ENCODE assay signal across 8 cellular contexts in the genomic region with DNA sequence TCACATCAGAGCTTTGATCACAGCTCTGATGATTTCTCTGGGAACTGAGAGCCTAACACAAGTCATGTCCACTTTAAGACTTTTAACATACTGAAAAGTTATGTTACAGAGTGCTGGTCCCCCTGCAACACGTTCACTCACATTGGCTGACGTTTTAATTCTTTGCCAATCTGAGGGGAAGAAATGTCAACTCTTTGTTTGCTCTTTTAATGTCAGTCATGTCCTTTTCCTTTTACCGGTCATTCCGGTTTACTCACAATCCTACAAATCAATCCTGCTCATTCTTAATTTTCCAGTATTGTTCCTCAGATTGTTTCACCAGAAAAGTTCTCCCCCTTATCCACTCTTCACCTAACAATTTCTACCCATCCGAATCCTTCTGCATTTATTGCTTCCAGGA. TPM values are rescaled to one million over a fixed set of nuclear protein-coding genes. Genes with fewer than 3 reads are reported as not detected.
DNase-seq lines count a peak whose midpoint lies in the region; ATAC-seq and TF ChIP-seq lines count a peak whose summit lies in the region.

No MANE protein-coding gene starts in this region.

- no peak for TF ChIP-seq CTCF in right lobe of liver (IDR thresholded peaks at IDR 0.05)
- TF ChIP-seq CTCF in thyroid gland (IDR thresholded peaks at IDR 0.05), result no peak

- no peak for DNase-seq in activated T-cell treated with anti-CD3 and anti-CD28 coated beads, Interleukin-2, amount 50 U/mL, for 4 hours
- no peak for DNase-seq in activated T-cell treated with anti-CD3 and anti-CD28 coated beads, Interleukin-2, amount 50 U/mL, for 1 hour
- DNase-seq in right lobe of liver (no peak), thyroid gland (no peak), NCI-H187 treated with DMSO at 0.1 percent for 48 hours (lab: John Stamatoyannopoulos, UW) (no peak), dedifferentiated amniotic fluid mesenchymal stem cell (ENCODE audit: extremely low spot score) (no peak)

- H3K4me1 ChIP-seq in right lobe of liver (peaks cover 0 to 39% (median 13%) of the 10 kb centered on the region in 4 donors), thyroid gland (peaks cover 35 to 49% of the 10 kb centered on the region in 2 donors)

- TF ChIP-seq POLR2A in right lobe of liver (IDR thresholded peaks at IDR 0.05) (peak; percentile 16), thyroid gland (IDR thresholded peaks at IDR 0.05) (no peak)

- no peaks in the 10 kb centered on the region for H3K36me3 ChIP-seq in right lobe of liver
- H3K36me3 ChIP-seq in thyroid gland, result no peaks in the 10 kb centered on the region

- H3K9me3 Mint-ChIP-seq in activated T-cell treated with anti-CD3 and anti-CD28 coated beads, Interleukin-2, amount 50 U/mL, for 4 hours, result no peaks in the 10 kb centered on the region
- no peaks in the 10 kb centered on the region for H3K9me3 Mint-ChIP-seq in activated naive CD8-positive, alpha-beta T cell (ENCODE audit: low read depth)

- H3K9me3 ChIP-seq in right lobe of liver, result no peaks in the 10 kb centered on the region
- no peaks in the 10 kb centered on the region for H3K9me3 ChIP-seq in thyroid gland

- intact Hi-C loops in right lobe of liver (cut with DNase I), result no loop called here
- intact Hi-C loops in thyroid gland (cut with DNase I), result no loop called here

- H3K27ac ChIP-seq in right lobe of liver, result peak overlapping the region; percentile 77 to 96 (median 84)
- H3K27ac ChIP-seq in thyroid gland, result peak overlapping the region; percentile 75 to 91 (median 89)

- no peaks in the 10 kb centered on the region for H3K27me3 ChIP-seq in right lobe of liver
- no peaks in the 10 kb centered on the region for H3K27me3 ChIP-seq in thyroid gland

- H3K36me3 Mint-ChIP-seq in activated T-cell treated with anti-CD3 and anti-CD28 coated beads, Interleukin-2, amount 50 U/mL, for 4 hours (ENCODE audit: insufficient read depth), result peaks cover 2% of the 10 kb centered on the region
- no peaks in the 10 kb centered on the region for H3K36me3 Mint-ChIP-seq in activated naive CD8-positive, alpha-beta T cell

- no peaks in the 10 kb centered on the region for H3K27me3 Mint-ChIP-seq in activated T-cell treated with anti-CD3 and anti-CD28 coated beads, Interleukin-2, amount 50 U/mL, for 4 hours (ENCODE audit: low read depth)
- H3K27me3 Mint-ChIP-seq in activated naive CD8-positive, alpha-beta T cell, result no peaks in the 10 kb centered on the region

- H3K4me3 Mint-ChIP-seq in activated T-cell treated with anti-CD3 and anti-CD28 coated beads, Interleukin-2, amount 50 U/mL, for 4 hours, result peak overlapping the region; percentile 100
- H3K4me3 Mint-ChIP-seq in activated naive CD8-positive, alpha-beta T cell, result peak overlapping the region; percentile 99

- WGBS in right lobe of liver (ENCODE audit: insufficient coverage, low coverage, low lambda C conversion rate, missing lambda C conversion rate), result 20% methylated on average over 5 of the region's 5 CpGs
- WGBS in thyroid gland, 2 donors, result 40 to 53% methylated on average over 5 of the region's 5 CpGs

- H3K4me3 ChIP-seq in right lobe of liver (peak overlapping the region; percentile 22 to 91 (median 76)), thyroid gland (replicated peaks in 1 of 3) (peak overlapping the region in 1 of 3 donors; percentile 33)

- ATAC-seq in activated T-cell treated with anti-CD3 and anti-CD28 coated beads, Interleukin-2, amount 50 U/mL, for 4 hours, result no peak
- no peak for ATAC-seq in right lobe of liver
- no peak for ATAC-seq in GM19035 (IDR thresholded peaks at IDR 0.05; ENCODE audit: unreplicated experiment)

- peaks cover 61% of the 10 kb centered on the region for H3K4me1 Mint-ChIP-seq in activated T-cell treated with anti-CD3 and anti-CD28 coated beads, Interleukin-2, amount 50 U/mL, for 4 hours (ENCODE audit: low read depth)
- peaks cover 66% of the 10 kb centered on the region for H3K4me1 Mint-ChIP-seq in activated naive CD8-positive, alpha-beta T cell (ENCODE audit: low read depth)

- peak overlapping the region; percentile 96 for H3K27ac Mint-ChIP-seq in activated naive CD8-positive, alpha-beta T cell

RNA-seq across cellular contexts. Expression of a gene that starts 1.0 kb away (rescaled TPM):
- total RNA-seq in activated T-cell treated with anti-CD3 and anti-CD28 coated beads, Interleukin-2, amount 50 U/mL, for 4 hours, result 10 to 100 TPM; 58.0 to 69.8 (median 63.5) TPM
- total RNA-seq in right lobe of liver (100 to 1,000 TPM in 5 of 6 experiments, 10 to 100 TPM in 1; 99.3 to 133 (median 114) TPM), thyroid gland (100 to 1,000 TPM; 135 to 275 (median 180) TPM)
